Comparison of ENCODE assay signal across 8 cellular contexts in genomic region chr9:109574061-109574882, GRCh38.
DNase-seq lines count a peak whose midpoint lies in the region; ATAC-seq and TF ChIP-seq lines count a peak whose summit lies in the region.

No MANE protein-coding gene starts in this region.

- no peaks in the 10 kb centered on the region for H3K9me3 Mint-ChIP-seq in CD4-positive, alpha-beta T cell
- peaks cover 0 to 2% (median 0%) of the 10 kb centered on the region in 7 donors for H3K9me3 Mint-ChIP-seq in naive B cell

- no peaks in the 10 kb centered on the region for H3F3A ChIP-seq in MM.1S (ENCODE audit: insufficient read depth, low read length)

- no peaks in the 10 kb centered on the region for H3K9me3 ChIP-seq in CD4-positive, alpha-beta T cell (ENCODE audit: control insufficient read depth, low read length)
- H3K9me3 ChIP-seq in MM.1S (replicated peaks; ENCODE audit: insufficient read depth, low read length) = no peaks in the 10 kb centered on the region

- no peak overlapping the region for H3K4me3 Mint-ChIP-seq in CD4-positive, alpha-beta T cell
- no peak overlapping the region for H3K4me3 Mint-ChIP-seq in naive B cell

- H3K4me2 ChIP-seq in MM.1S (ENCODE audit: low read depth, low read length) = no peak overlapping the region

- H3K9me2 ChIP-seq in MM.1S (replicated peaks; ENCODE audit: insufficient read depth, low read length) = no peaks in the 10 kb centered on the region

- H3K27me3 Mint-ChIP-seq in CD4-positive, alpha-beta T cell = peaks cover 7% of the 10 kb centered on the region
- H3K27me3 Mint-ChIP-seq in naive B cell = peaks cover 8 to 21% (median 19%) of the 10 kb centered on the region in 3 donors

- H4K20me1 ChIP-seq in MM.1S (ENCODE audit: insufficient read depth, low read length) = no peaks in the 10 kb centered on the region

- H3K27me3 ChIP-seq in CD4-positive, alpha-beta T cell (ENCODE audit: control insufficient read depth, insufficient read depth, low read length) = no peaks in the 10 kb centered on the region
- H3K27me3 ChIP-seq in MM.1S (replicated peaks; ENCODE audit: insufficient read depth, low read length) = no peaks in the 10 kb centered on the region

- H3K4me3 ChIP-seq in MM.1S (ENCODE audit: low read length) (no peak overlapping the region), epithelial cell of proximal tubule (ENCODE audit: low read depth, low read length) (no peak overlapping the region)

- no peak for DNase-seq in CD4-positive, alpha-beta T cell
- DNase-seq in MM.1S (peak; percentile 73), RPMI8226 (peak; percentile 50), epithelial cell of proximal tubule (ENCODE audit: low read depth) (peak; percentile 35), naive B cell (peak; percentile 7), mesenteric fat pad (ENCODE audit: low spot score) (no peak)

- no peaks in the 10 kb centered on the region for H3K4me1 Mint-ChIP-seq in CD4-positive, alpha-beta T cell (ENCODE audit: low read depth)
- H3K4me1 Mint-ChIP-seq in naive B cell = no peaks in the 10 kb centered on the region

- POLR2A ChIA-PET in CD4-positive, alpha-beta T cell (lab: Charles Lee) = no interaction called here

- peak; percentile 44 for TF ChIP-seq CTCF in CD4-positive, alpha-beta T cell (IDR thresholded peaks at IDR 0.05)
- peak; percentile 68 for TF ChIP-seq CTCF in MM.1S (IDR thresholded peaks at IDR 0.05; ENCODE audit: low read length)
- peak; percentile 78 for TF ChIP-seq CTCF in epithelial cell of proximal tubule (conservative IDR thresholded peaks at IDR 0.05; ENCODE audit: low read depth, low read length)

- H3K36me3 Mint-ChIP-seq in CD4-positive, alpha-beta T cell (ENCODE audit: low read depth) = no peaks in the 10 kb centered on the region
- H3K36me3 Mint-ChIP-seq in naive B cell = no peaks in the 10 kb centered on the region

- no peak for ATAC-seq in CD4-positive, alpha-beta T cell (ENCODE audit: poor library complexity)
- ATAC-seq in GM18907 (IDR thresholded peaks at IDR 0.05; ENCODE audit: unreplicated experiment) (peak; percentile 69), naive B cell (ENCODE audit: low read depth in 2 of 2) (no peak), HG03139 (IDR thresholded peaks at IDR 0.05; ENCODE audit: unreplicated experiment) (no peak)

- H2AFZ ChIP-seq in MM.1S (ENCODE audit: low read length) = no peak overlapping the region

- H3K27ac ChIP-seq in CD4-positive, alpha-beta T cell (ENCODE audit: low read depth, low read length) = no peak overlapping the region
- H3K27ac ChIP-seq in MM.1S (ENCODE audit: low read length) = no peak overlapping the region

- no peaks in the 10 kb centered on the region for H3K79me2 ChIP-seq in MM.1S (ENCODE audit: low read length)

- no peak overlapping the region for H3K9ac ChIP-seq in MM.1S (ENCODE audit: low read length)

- CTCF ChIA-PET in CD4-positive, alpha-beta T cell (lab: Charles Lee) = interaction anchor here (0.6 to 1.1 kb wide), 2 partner anchors 178 to 642 kb away, joined by 3 read pairs; no protein-coding TSS in a partner anchor

- H3K36me3 ChIP-seq in MM.1S (replicated peaks; ENCODE audit: insufficient read depth, low read length) = no peaks in the 10 kb centered on the region

- H3K4me1 ChIP-seq in MM.1S (ENCODE audit: low read length) = no peaks in the 10 kb centered on the region

- intact Hi-C loops in CD4-positive, alpha-beta T cell (cut with DNase I, micrococcal nuclease) = loop anchor here (5.0 to 10.0 kb wide), 5 partner anchors 481 to 1721 kb away; no protein-coding TSS in a partner anchor

- H3K27ac Mint-ChIP-seq in CD4-positive, alpha-beta T cell = no peak overlapping the region
- no peak overlapping the region for H3K27ac Mint-ChIP-seq in naive B cell

Comparison
In these comparisons a context has a peak if more than half of its experiments do, and no peak if none do; other contexts are left out.
1. DNase-seq: peak in MM.1S (single experiment), RPMI8226 (single experiment), epithelial cell of proximal tubule (single experiment) and naive B cell (single experiment); none in CD4-positive, alpha-beta T cell (0 of 10) and mesenteric fat pad (single experiment).
2. Peak in every context shown above with its lines, with median percentiles within 50 percentile points of each other: CTCF ChIP-seq.